8 cellular contexts compared by ENCODE assay signal in genomic region chr6:30684386-30685156, GRCh38. TPM values are rescaled to one million over a fixed set of nuclear protein-coding genes. Genes with fewer than 3 reads are reported as not detected.
DNase-seq lines count a peak whose midpoint lies in the region; ATAC-seq and TF ChIP-seq lines count a peak whose summit lies in the region.

No MANE protein-coding gene starts in this region.

- H4K20me1 ChIP-seq in DND-41 (ENCODE audit: insufficient read depth, low read length) = peaks cover 42% of the 10 kb centered on the region

- WGBS in prostate gland = 48% methylated on average over 21 of the region's 21 CpGs

- TF ChIP-seq CTCF in DND-41 (IDR thresholded peaks at IDR 0.05; ENCODE audit: borderline replicate concordance, extremely low read depth, low read length, poor library complexity, severe bottlenecking) = peak; percentile 4
- no peak for TF ChIP-seq CTCF in cardiac muscle cell (IDR thresholded peaks at IDR 0.05; ENCODE audit: low read depth, low read length)
- TF ChIP-seq CTCF in prostate gland (IDR thresholded peaks at IDR 0.05) = no peak

- H3K27me3 ChIP-seq in DND-41 (ENCODE audit: insufficient read depth, low read length, poor library complexity) (no peaks in the 10 kb centered on the region), cardiac muscle cell (no peaks in the 10 kb centered on the region), prostate gland (replicated peaks; ENCODE audit: insufficient read depth) (no peaks in the 10 kb centered on the region)

- peak; percentile 38 for ATAC-seq in DND-41 (ENCODE audit: insufficient read depth, low read depth)

- H3K27ac ChIP-seq in DND-41 (ENCODE audit: low read length) (peak overlapping the region; percentile 94), cardiac muscle cell (peak overlapping the region; percentile 88), prostate gland (peak overlapping the region; percentile 92 to 97)

- H3K36me3 ChIP-seq in DND-41 (ENCODE audit: insufficient read depth, low read length) (peaks cover 47% of the 10 kb centered on the region), cardiac muscle cell (no peaks in the 10 kb centered on the region), prostate gland (no peaks in the 10 kb centered on the region)

- TF ChIP-seq POLR2A in prostate gland (IDR thresholded peaks at IDR 0.05) = no peak

- peak overlapping the region; percentile 11; the same call in 1 of the 2 replicates for H2AFZ ChIP-seq in DND-41 (ENCODE audit: low read depth, low read length)

- peaks cover 95% of the 10 kb centered on the region for H3K79me2 ChIP-seq in DND-41 (ENCODE audit: insufficient read depth, low read length)

- DNase-seq in DND-41 (peak; percentile 87), NOMO-1 treated with DMSO at 0.1 percent for 48 hours (lab: John Stamatoyannopoulos, UW; ENCODE audit: unreplicated experiment) (peak; percentile 64), cardiac muscle cell (ENCODE audit: low read depth in 1 of 2, low spot score in 1 of 2) (peak in 1 of 2 donors; percentile 57), prostate gland (ENCODE audit: low spot score) (no peak), COR-L47 (lab: John Stamatoyannopoulos, UW) (no peak), cortex of kidney (lab: John Stamatoyannopoulos, UW) (no peak), epidermal melanocyte (ENCODE audit: insufficient read length, low spot score) (no peak)
- peak; percentile 41 for DNase-seq in activated effector memory CD4-positive, alpha-beta T cell treated with Interleukin-2 at 50 U/mL for 16 hours

- peak overlapping the region; percentile 65 to 68 for H3K4me3 ChIP-seq in DND-41 (ENCODE audit: low read depth in 1 of 2, low read length in 2 of 2)
- peak overlapping the region; percentile 2 for H3K4me3 ChIP-seq in cardiac muscle cell
- peak overlapping the region; percentile 66 to 88 for H3K4me3 ChIP-seq in prostate gland

- peaks cover 80% of the 10 kb centered on the region for H3K4me1 ChIP-seq in DND-41 (ENCODE audit: insufficient read depth, low read length)
- H3K4me1 ChIP-seq in cardiac muscle cell (ENCODE audit: low read depth) = peaks cover 56% of the 10 kb centered on the region
- peaks cover 4% of the 10 kb centered on the region for H3K4me1 ChIP-seq in prostate gland (replicated peaks)

- H3K4me2 ChIP-seq in DND-41 (ENCODE audit: insufficient read depth, low read length) = peak overlapping the region; percentile 95

- H3K9me3 ChIP-seq in DND-41 (ENCODE audit: insufficient read depth, low read length, severe bottlenecking) = no peaks in the 10 kb centered on the region
- no peaks in the 10 kb centered on the region for H3K9me3 ChIP-seq in cardiac muscle cell (ENCODE audit: low read depth)
- no peaks in the 10 kb centered on the region for H3K9me3 ChIP-seq in prostate gland

- intact Hi-C loops in prostate gland (cut with DNase I) = loop anchor here (5.0 kb wide), 1 partner anchor 67 kb away; the partner anchor contains the start of genes MRPS18B and PPP1R10

- H3K9ac ChIP-seq in DND-41 (ENCODE audit: low read depth, low read length) = peak overlapping the region; percentile 88

RNA-seq across cellular contexts. Expression of gene PPP1R18, which starts 1.9 kb away (rescaled TPM):
- 25.7 and 43.5 TPM in 2 replicates for total RNA-seq in cardiac muscle cell
- 9.9 and 13.0 TPM in 2 replicates for polyA plus RNA-seq in cardiac muscle cell
- total RNA-seq in prostate gland = 10 to 100 TPM; 12.2 to 21.9 TPM

RNA-seq across cellular contexts. Expression of gene NRM, which starts 6.2 kb away (rescaled TPM):
- 13.7 and 17.2 TPM in 2 replicates for total RNA-seq in cardiac muscle cell
- 29.1 and 33.8 TPM in 2 replicates for polyA plus RNA-seq in cardiac muscle cell
- total RNA-seq in prostate gland = 1 to 10 TPM; 5.9 to 7.3 TPM

RNA-seq across cellular contexts. Expression of gene DHX16, which starts 11.8 kb away (rescaled TPM):
- total RNA-seq in cardiac muscle cell = 36.7 and 38.1 TPM in 2 replicates
- 27.8 and 36.2 TPM in 2 replicates for polyA plus RNA-seq in cardiac muscle cell
- 10 to 100 TPM; 26.4 to 41.0 TPM for total RNA-seq in prostate gland

RNA-seq across cellular contexts. Expression of gene MDC1, which starts 32.5 kb away (rescaled TPM):
- total RNA-seq in cardiac muscle cell = 14.3 and 21.9 TPM in 2 replicates
- polyA plus RNA-seq in cardiac muscle cell = 30.0 and 44.1 TPM in 2 replicates
- total RNA-seq in prostate gland = 10 to 100 TPM; 20.5 to 26.3 TPM

RNA-seq across cellular contexts. Expression of gene TUBB, which starts 35.6 kb away (rescaled TPM):
- total RNA-seq in cardiac muscle cell (827 and 939 TPM in 2 replicates), prostate gland (100 to 1,000 TPM; 196 to 270 TPM)
- polyA plus RNA-seq in cardiac muscle cell = 662 and 675 TPM in 2 replicates

Comparison
In these comparisons a context has a peak if more than half of its experiments do, and no peak if none do; other contexts are left out.
1. DNase-seq: peak in DND-41 (single experiment), NOMO-1 treated with DMSO at 0.1 percent for 48 hours (single experiment) and activated effector memory CD4-positive, alpha-beta T cell treated with Interleukin-2 at 50 U/mL for 16 hours (single experiment); none in prostate gland (single experiment), COR-L47 (single experiment), cortex of kidney (single experiment) and epidermal melanocyte (single experiment).
2. H3K4me3 ChIP-seq: peak in every context shown above with its lines; median percentile 77 in prostate gland; 66 in DND-41; 2 in cardiac muscle cell.
3. Peak in every context shown above with its lines, with median percentiles within 50 percentile points of each other: H3K27ac ChIP-seq.